In genomic region chr1:42456010-42456753, GRCh38 we compare ENCODE assay signal across 8 cellular contexts. TPM values are rescaled to one million over a fixed set of nuclear protein-coding genes. Genes with fewer than 3 reads are reported as not detected.
DNase-seq lines count a peak whose midpoint lies in the region; ATAC-seq and TF ChIP-seq lines count a peak whose summit lies in the region.

PPCS (plus strand) TSS chr1:42456543; CDS start chr1:42456566, 23 bp downstream.
ZMYND12 (minus strand) TSS chr1:42456022; CDS start chr1:42455997, 25 bp downstream.

- H3K4me3 ChIP-seq in adrenal gland (peak within 1 kb of the TSS; percentile 53 to 83 (median 68)), left ventricle myocardium inferior (peak within 1 kb of the TSS; percentile 99), prostate gland (peak within 1 kb of the TSS; percentile 88 to 97), urinary bladder (ENCODE audit: low read depth, low read length) (peak within 1 kb of the TSS; percentile 70)

- TF ChIP-seq POLR2A in adrenal gland (IDR thresholded peaks at IDR 0.05) (peak in 1 of 2 donors; percentile 70), prostate gland (IDR thresholded peaks at IDR 0.05) (peak; percentile 60)

- peaks cover 0 to 6% of the 10 kb centered on the region in 2 donors for H3K36me3 ChIP-seq in adrenal gland (replicated peaks in 1 of 2)
- H3K36me3 ChIP-seq in left ventricle myocardium inferior: peaks cover 20% of the 10 kb centered on the region
- peaks cover 0 to 5% of the 10 kb centered on the region in 2 donors for H3K36me3 ChIP-seq in prostate gland
- no peaks in the 10 kb centered on the region for H3K36me3 ChIP-seq in urinary bladder (ENCODE audit: insufficient read depth)

- peak; percentile 83 for ATAC-seq in HG02623 (IDR thresholded peaks at IDR 0.05; ENCODE audit: unreplicated experiment)

- WGBS in adrenal gland, 4 donors: 0 to 1% (median 0%) methylated on average over 21 to 66 of the region's 66 CpGs
- WGBS in prostate gland: under 1% methylated on average over 66 of the region's 66 CpGs
- under 1% methylated on average over 66 of the region's 66 CpGs for whole genome bisulfite sequencing in urinary bladder

- TF ChIP-seq CTCF in GM12873 (IDR thresholded peaks at IDR 0.05; ENCODE audit: insufficient read depth, low read depth, low read length, missing control alignments) (peak; percentile 41), adrenal gland (IDR thresholded peaks at IDR 0.05) (peak in 4 of 6 experiments; percentile 10 to 54 (median 37)), left ventricle myocardium inferior (IDR thresholded peaks at IDR 0.05; ENCODE audit: borderline replicate concordance) (peak; percentile 31), prostate gland (IDR thresholded peaks at IDR 0.05) (peak in 2 of 4 experiments; percentile 38 to 46)

- H3K9me3 ChIP-seq in adrenal gland (replicated peaks in 1 of 3) (no peaks in the 10 kb centered on the region), left ventricle myocardium inferior (replicated peaks) (no peaks in the 10 kb centered on the region), prostate gland (no peaks in the 10 kb centered on the region)

- DNase-seq in NCI-H1105 (lab: John Stamatoyannopoulos, UW): peak; percentile 83
- DNase-seq in SW480 (ENCODE audit: low spot score): peak; percentile 80
- peak; percentile 87 to 94 (median 90) for DNase-seq in adrenal gland
- DNase-seq in left ventricle myocardium inferior: peak; percentile 87
- peak; percentile 83 for DNase-seq in prostate gland (ENCODE audit: low spot score)

- H3K27me3 ChIP-seq in adrenal gland (no peaks in the 10 kb centered on the region), left ventricle myocardium inferior (ENCODE audit: low read depth) (no peaks in the 10 kb centered on the region), prostate gland (replicated peaks; ENCODE audit: insufficient read depth) (no peaks in the 10 kb centered on the region)

- H3K27ac ChIP-seq in adrenal gland (peak within 1 kb of the TSS; percentile 51 to 94 (median 87)), left ventricle myocardium inferior (replicated peaks) (peak within 1 kb of the TSS; percentile 98), prostate gland (peak within 1 kb of the TSS; percentile 87 to 92), urinary bladder (ENCODE audit: low read depth) (peak within 1 kb of the TSS; percentile 82)

- H3K4me1 ChIP-seq in adrenal gland (replicated peaks in 1 of 2) (peaks cover 10 to 22% of the 10 kb centered on the region in 2 donors), left ventricle myocardium inferior (peaks cover 30% of the 10 kb centered on the region), prostate gland (replicated peaks) (peaks cover 5% of the 10 kb centered on the region), urinary bladder (ENCODE audit: insufficient read depth) (no peaks in the 10 kb centered on the region)

- intact Hi-C loops in adrenal gland (cut with DNase I): no loop called here
- intact Hi-C loops in left ventricle myocardium inferior (cut with micrococcal nuclease): loop anchor here (10.0 kb wide), 1 partner anchor 121 kb away; the partner anchor contains the start of gene FOXJ3
- intact Hi-C loops in prostate gland (cut with DNase I): loop anchor here (5.0 to 10.0 kb wide), 3 partner anchors 119 to 281 kb away; partner anchors contain the start of gene FOXJ3

RNA-seq across cellular contexts. Expression of gene PPCS, which starts in this region (rescaled TPM):
- total RNA-seq in adrenal gland (100 to 1,000 TPM in 2 of 8 donors, 10 to 100 TPM in 6; 48.7 to 141 (median 88.3) TPM), left ventricle myocardium inferior (33.9 TPM), prostate gland (100 to 1,000 TPM in 1 of 2 donors, 10 to 100 TPM in 1; 71.2 to 101 TPM), urinary bladder (38.0 TPM)
- polyA plus RNA-seq in adrenal gland (100 to 1,000 TPM in 1 of 3 donors, 10 to 100 TPM in 2; 85.9 to 191 (median 92.7) TPM), urinary bladder (63.8 TPM)

RNA-seq across cellular contexts. Expression of gene ZMYND12, which starts in this region (rescaled TPM):
- total RNA-seq in adrenal gland: 10 to 100 TPM in 1 of 8 donors, 1 to 10 TPM in 7; 1.2 to 12.2 (median 4.6) TPM
- 1 to 10 TPM; 2.7 to 6.1 (median 2.7) TPM for polyA plus RNA-seq in adrenal gland
- 2.6 TPM for total RNA-seq in left ventricle myocardium inferior
- 10 to 100 TPM in 1 of 2 donors, 1 to 10 TPM in 1; 2.0 to 12.7 TPM for total RNA-seq in prostate gland
- total RNA-seq in urinary bladder: 3.2 TPM
- polyA plus RNA-seq in urinary bladder: 0.75 TPM

Comparison
In these comparisons a context has a peak if more than half of its experiments do, and no peak if none do; other contexts are left out.
1. Peak in every context shown above with its lines: DNase-seq, ATAC-seq, H3K4me3 ChIP-seq and H3K27ac ChIP-seq.
2. intact Hi-C loops: an anchor here in left ventricle myocardium inferior (10.0 kb wide) and prostate gland (5.0 to 10.0 kb wide); none called in adrenal gland.